In the genomic region with DNA sequence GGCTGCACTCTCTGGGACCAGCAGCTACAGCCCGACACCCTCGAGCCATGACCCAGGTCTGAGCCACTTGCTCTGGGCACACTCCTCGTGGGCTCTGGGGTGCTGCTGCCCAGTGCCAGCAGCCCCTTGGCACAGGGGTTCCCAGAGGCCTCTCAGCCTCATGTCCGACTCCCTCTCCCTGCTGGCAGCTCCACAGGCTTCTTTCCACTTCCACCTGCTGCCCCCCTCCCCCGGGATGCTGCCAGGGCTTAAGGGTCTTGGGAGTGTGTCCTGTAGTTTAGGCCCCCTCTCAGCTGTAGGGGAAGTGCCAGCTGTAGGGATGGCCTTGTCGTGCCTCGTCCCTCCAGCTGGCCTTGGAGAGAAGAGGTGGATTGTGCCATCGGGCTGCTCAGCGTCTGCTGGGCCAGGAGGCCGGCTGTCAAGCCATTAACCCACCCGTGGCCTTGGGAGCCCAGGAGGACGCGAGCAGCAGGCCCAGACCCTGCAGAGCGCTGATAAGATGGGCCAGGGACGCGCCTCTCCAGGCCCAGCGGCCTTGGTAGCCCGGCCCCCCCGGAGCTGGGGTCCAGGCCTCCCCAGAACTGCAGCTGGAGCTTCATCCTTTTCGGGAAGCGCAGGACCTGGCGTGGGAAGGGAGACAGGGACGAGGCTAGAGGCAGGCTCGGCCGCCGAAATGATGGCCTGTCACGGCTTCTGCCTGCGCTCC, we compare ENCODE assay signal across 8 cellular contexts. TPM values are rescaled to one million over a fixed set of nuclear protein-coding genes. Genes with fewer than 3 reads are reported as not detected.
A peak's percentile ranks its signal among the peaks of the same experiment; 100 is the strongest.
DNase-seq lines count a peak whose midpoint lies in the region; ATAC-seq and TF ChIP-seq lines count a peak whose summit lies in the region.

No MANE protein-coding gene starts in this region.

- no peaks in the 10 kb centered on the region for H3F3A ChIP-seq in SK-N-SH (replicated peaks; ENCODE audit: insufficient read depth)

- H3K4me3 Mint-ChIP-seq in CD4-positive, alpha-beta memory T cell, result peak overlapping the region in 4 of 8 donors; percentile 74 to 86 (median 78)
- H3K4me3 Mint-ChIP-seq in osteocyte (ENCODE audit: unreplicated experiment), result peak overlapping the region; percentile 81

- H2AFZ ChIP-seq in SK-N-SH (ENCODE audit: low read depth), result peak overlapping the region; percentile 67

- H3K9ac ChIP-seq in SK-N-SH, result peak overlapping the region; percentile 58

- H3K27me3 ChIP-seq in CD4-positive, alpha-beta memory T cell (ENCODE audit: insufficient read depth, low read length), result no peaks in the 10 kb centered on the region
- H3K27me3 ChIP-seq in SK-N-SH (ENCODE audit: insufficient read depth), result no peaks in the 10 kb centered on the region
- no peaks in the 10 kb centered on the region for H3K27me3 ChIP-seq in esophagus squamous epithelium

- TF ChIP-seq CTCF in SK-N-SH (IDR thresholded peaks at IDR 0.05) (no peak), esophagus squamous epithelium (IDR thresholded peaks at IDR 0.05) (no peak), osteocyte (IDR thresholded peaks at IDR 0.05) (no peak)

- peak overlapping the region; percentile 60 for H3K27ac ChIP-seq in CD4-positive, alpha-beta memory T cell (ENCODE audit: low read depth, low read length)
- H3K27ac ChIP-seq in SK-N-SH (ENCODE audit: low read depth in 2 of 2, low read length in 1 of 2) (peak overlapping the region; percentile 68 to 82; a peak in 3 of 4 replicates), esophagus squamous epithelium (peak overlapping the region; percentile 79 to 91 (median 88))

- peak overlapping the region in 1 of 2 donors; percentile 55 for H3K4me3 ChIP-seq in CD4-positive, alpha-beta memory T cell (ENCODE audit: low read length in 2 of 2)
- peak overlapping the region; percentile 54 to 66 for H3K4me3 ChIP-seq in SK-N-SH (ENCODE audit: low read depth in 2 of 2, low read length in 1 of 2)
- H3K4me3 ChIP-seq in esophagus squamous epithelium, result peak overlapping the region; percentile 50 to 72 (median 64)

- H3K4me1 ChIP-seq in CD4-positive, alpha-beta memory T cell (ENCODE audit: insufficient read depth, low read length), result peaks cover 17% of the 10 kb centered on the region
- peaks cover 0 to 25% of the 10 kb centered on the region in 2 experiments; a peak in 1 of 4 replicates for H3K4me1 ChIP-seq in SK-N-SH (ENCODE audit: control insufficient read depth in 1 of 2, insufficient read depth in 2 of 2, low read depth in 1 of 2, low read length in 1 of 2)
- peaks cover 0 to 38% (median 0%) of the 10 kb centered on the region in 3 donors for H3K4me1 ChIP-seq in esophagus squamous epithelium

- CTCF ChIA-PET in CD4-positive, alpha-beta memory T cell (lab: Charles Lee; ENCODE audit: partially characterized antibody), result interaction anchor here (0.6 to 4.0 kb wide), 6 partner anchors 10 to 177 kb away, joined by 3 to 28 read pairs (median 3); a partner anchor contains a TSS
- CTCF ChIA-PET in SK-N-SH (lab: Yijun Ruan, JAX), result interaction anchor here (0.9 to 2.3 kb wide), 11 partner anchors 11 to 1247 kb away, joined by 3 to 10 read pairs (median 6); no protein-coding TSS in a partner anchor

- H3K9me3 Mint-ChIP-seq in CD4-positive, alpha-beta memory T cell, result no peaks in the 10 kb centered on the region
- peaks cover 3% of the 10 kb centered on the region for H3K9me3 Mint-ChIP-seq in osteocyte (ENCODE audit: unreplicated experiment)

- POLR2A ChIA-PET in CD4-positive, alpha-beta memory T cell (lab: Charles Lee; ENCODE audit: partially characterized antibody), result interaction anchor here (1.0 to 2.2 kb wide), 3 partner anchors 44 to 715 kb away, joined by 4 to 9 read pairs (median 4); a partner anchor contains a TSS
- POLR2A ChIA-PET in SK-N-SH (lab: Yijun Ruan, JAX), result interaction anchor here (0.6 kb wide), 1 partner anchor 260 kb away, joined by 3 read pairs; no protein-coding TSS in a partner anchor

- H3K36me3 Mint-ChIP-seq in CD4-positive, alpha-beta memory T cell, result peaks cover 0 to 2% of the 10 kb centered on the region in 2 donors
- H3K36me3 Mint-ChIP-seq in osteocyte (ENCODE audit: unreplicated experiment), result peaks cover 2% of the 10 kb centered on the region

- WGBS in SK-N-SH (ENCODE audit: low lambda C conversion rate), result 63% methylated on average over 3 of the region's 28 CpGs
- WGBS in esophagus squamous epithelium, 2 donors, result 63% methylated on average over 3 of the region's 28 CpGs; no CpG with 5 or more reads in 1 of the 2 donors

- H3K4me1 Mint-ChIP-seq in CD4-positive, alpha-beta memory T cell, result peaks cover 12 to 44% (median 23%) of the 10 kb centered on the region in 4 donors
- peaks cover 8% of the 10 kb centered on the region for H3K4me1 Mint-ChIP-seq in osteocyte (ENCODE audit: unreplicated experiment)

- no peak for ATAC-seq in GM21447 (IDR thresholded peaks at IDR 0.05; ENCODE audit: unreplicated experiment)

- no peak for DNase-seq in CD4-positive, alpha-beta memory T cell
- peak; percentile 45 for DNase-seq in SK-N-SH
- DNase-seq in esophagus squamous epithelium (lab: John Stamatoyannopoulos, UW), result no peak
- no peak for DNase-seq in osteocyte (ENCODE audit: extremely low spot score, unreplicated experiment)
- no peak for DNase-seq in DMS 273 (lab: John Stamatoyannopoulos, UW; ENCODE audit: unreplicated experiment)
- no peak for DNase-seq in mucosa of gallbladder (ENCODE audit: low spot score)
- DNase-seq in activated gamma-delta T cell (lab: John Stamatoyannopoulos, UW), result no peak

- no peaks in the 10 kb centered on the region for H3K9me2 ChIP-seq in SK-N-SH

- no peaks in the 10 kb centered on the region for H3K36me3 ChIP-seq in CD4-positive, alpha-beta memory T cell (ENCODE audit: insufficient read depth, low read length)
- H3K36me3 ChIP-seq in SK-N-SH (replicated peaks in 1 of 2; ENCODE audit: control insufficient read depth in 1 of 2, insufficient read depth in 2 of 2, low read length in 1 of 2) (no peaks in the 10 kb centered on the region), esophagus squamous epithelium (no peaks in the 10 kb centered on the region)

- peak overlapping the region; percentile 80 for H3K4me2 ChIP-seq in SK-N-SH

- TF ChIP-seq POLR2A in esophagus squamous epithelium (IDR thresholded peaks at IDR 0.05), result no peak

- H3K27me3 Mint-ChIP-seq in CD4-positive, alpha-beta memory T cell, result peaks cover 0 to 2% of the 10 kb centered on the region in 2 donors
- no peaks in the 10 kb centered on the region for H3K27me3 Mint-ChIP-seq in osteocyte (ENCODE audit: unreplicated experiment)

- no peaks in the 10 kb centered on the region for H4K20me1 ChIP-seq in SK-N-SH (ENCODE audit: insufficient read depth)

- no peak for TF ChIP-seq RAD21 in SK-N-SH (IDR thresholded peaks at IDR 0.05; ENCODE audit: low read length)

- H3K9me3 ChIP-seq in CD4-positive, alpha-beta memory T cell (ENCODE audit: control insufficient read depth in 1 of 2, low read length in 2 of 2), result no peaks in the 10 kb centered on the region
- H3K9me3 ChIP-seq in SK-N-SH (no peaks in the 10 kb centered on the region), esophagus squamous epithelium (no peaks in the 10 kb centered on the region)

- H3K79me2 ChIP-seq in SK-N-SH (ENCODE audit: insufficient read depth), result peaks cover 5% of the 10 kb centered on the region; the same call in 1 of the 2 replicates

- intact Hi-C loops in CD4-positive, alpha-beta memory T cell (cut with micrococcal nuclease), result loop anchor here (2.0 to 10.0 kb wide), 3 partner anchors 116 to 683 kb away; no protein-coding TSS in a partner anchor
- intact Hi-C loops in esophagus squamous epithelium (cut with DNase I), result no loop called here

- TF ChIP-seq EP300 in SK-N-SH (IDR thresholded peaks at IDR 0.05; ENCODE audit: borderline replicate concordance in 1 of 2, low read depth in 1 of 2, low read length in 1 of 2), result no peak

- H3K27ac Mint-ChIP-seq in CD4-positive, alpha-beta memory T cell, result peak overlapping the region in 3 of 7 donors; percentile 74 to 91 (median 90)
- peak overlapping the region; percentile 85 for H3K27ac Mint-ChIP-seq in osteocyte (ENCODE audit: unreplicated experiment)

TF ChIP-seq in SK-N-SH, 30 proteins besides CTCF, POLR2A, EP300 and RAD21:
- TF ChIP-seq TCF12 (IDR thresholded peaks at IDR 0.05) (no peak), POLR2AphosphoS5 (IDR thresholded peaks at IDR 0.05; ENCODE audit: low read depth, low read length) (no peak), SMC3 (IDR thresholded peaks at IDR 0.05; ENCODE audit: low read depth, low read length) (no peak), TEAD4 (IDR thresholded peaks at IDR 0.05; ENCODE audit: borderline replicate concordance, insufficient read depth) (no peak)

RNA-seq across cellular contexts. Expression of a gene that starts 1.0 kb away (rescaled TPM):
- 1 to 10 TPM; 7.3 to 7.5 TPM for total RNA-seq in CD4-positive, alpha-beta memory T cell
- polyA plus RNA-seq in CD4-positive, alpha-beta memory T cell, result 1 to 10 TPM in 1 of 2 donors, under 1 TPM in 1; 0.07 to 1.5 TPM
- polyA plus RNA-seq in SK-N-SH (2012; rRNA removed), result 1.9 and 2.9 TPM in 2 replicates
- 2.3 and 2.5 TPM in 2 replicates for polyA plus RNA-seq in SK-N-SH (2012; cell fraction: cytosol; rRNA removed)
- polyA plus RNA-seq in SK-N-SH (2012; cell fraction: nucleus; rRNA removed), result 0.67 and 0.93 TPM in 2 replicates
- 1 to 10 TPM in 2 of 4 donors, under 1 TPM in 2; 0.57 to 2.7 (median 1.1) TPM for total RNA-seq in esophagus squamous epithelium
- total RNA-seq in osteocyte, result 4.5 and 4.6 TPM in 2 replicates
- 2.6 TPM for total RNA-seq in mucosa of gallbladder

RNA-seq across cellular contexts. Expression of a gene that starts 44.1 kb away (rescaled TPM):
- total RNA-seq in CD4-positive, alpha-beta memory T cell, result 1 to 10 TPM; 1.8 to 2.4 TPM
- under 1 TPM; 0.50 to 0.80 TPM for polyA plus RNA-seq in CD4-positive, alpha-beta memory T cell
- polyA plus RNA-seq in SK-N-SH (2012; rRNA removed), result 1.7 and 1.9 TPM in 2 replicates
- 1.5 and 1.7 TPM in 2 replicates for polyA plus RNA-seq in SK-N-SH (2012; cell fraction: cytosol; rRNA removed)
- 1.8 and 3.3 TPM in 2 replicates for polyA plus RNA-seq in SK-N-SH (2012; cell fraction: nucleus; rRNA removed)
- 1 to 10 TPM; 5.3 to 8.0 (median 7.2) TPM for total RNA-seq in esophagus squamous epithelium
- 12.5 and 13.1 TPM in 2 replicates for total RNA-seq in osteocyte
- 42.5 TPM for total RNA-seq in mucosa of gallbladder

RNA-seq across cellular contexts. Expression of a gene that starts 49.2 kb away (rescaled TPM):
- not detected for total RNA-seq in CD4-positive, alpha-beta memory T cell
- polyA plus RNA-seq in CD4-positive, alpha-beta memory T cell, result not detected
- not detected in 2 replicates for polyA plus RNA-seq in SK-N-SH (2012; rRNA removed)
- polyA plus RNA-seq in SK-N-SH (2012; cell fraction: cytosol; rRNA removed), result not detected in 2 replicates
- polyA plus RNA-seq in SK-N-SH (2012; cell fraction: nucleus; rRNA removed), result not detected in 2 replicates
- total RNA-seq in esophagus squamous epithelium (not detected), osteocyte (not detected in 2 replicates), mucosa of gallbladder (not detected)
